Comparison of ENCODE assay signal across 15 cellular contexts in genomic region chr10:4405828-4406227, GRCh38.
DNase-seq lines count a peak whose midpoint lies in the region; ATAC-seq and TF ChIP-seq lines count a peak whose summit lies in the region.
"Had no signal": no experiment of that assay in that cellular context is flagged by ENCODE, and none has a peak within 500 bp of the region (broad histone marks: within the 10 kb centered on the region; RNA-seq: fewer than 3 reads in every experiment).

No MANE protein-coding gene starts in this region.

- H3K27me3 ChIP-seq in Panc1 (ENCODE audit: control insufficient read depth, insufficient read depth, low read length) (no peaks in the 10 kb centered on the region), uterus (no peaks in the 10 kb centered on the region)

- H3K27ac Mint-ChIP-seq in activated CD4-positive, alpha-beta T cell treated with anti-CD3 and anti-CD28 coated beads for 36 hours: no peak overlapping the region
- no peak overlapping the region for H3K27ac Mint-ChIP-seq in activated CD4-positive, alpha-beta memory T cell treated with anti-CD3 and anti-CD28 coated beads for 36 hours
- H3K27ac Mint-ChIP-seq: CD8-positive, alpha-beta T cell; H9 had no signal

- intact Hi-C loops in left ventricle myocardium superior (cut with micrococcal nuclease): no loop called here
- intact Hi-C loops in cardiac septum (cut with DNase I): no loop called here
- intact Hi-C loops in Panc1 (cut with micrococcal nuclease; ENCODE audit: unreplicated experiment): no loop called here
- intact Hi-C loops in uterus (cut with DNase I; ENCODE audit: low total_unique reads): no loop called here
- intact Hi-C loops in activated CD4-positive, alpha-beta T cell treated with anti-CD3 and anti-CD28 coated beads for 36 hours (cut with DNase I, micrococcal nuclease): no loop called here
- intact Hi-C loops in activated CD4-positive, alpha-beta memory T cell treated with anti-CD3 and anti-CD28 coated beads for 36 hours (cut with micrococcal nuclease): no loop called here

- H3K4me1 ChIP-seq in Panc1 (ENCODE audit: control insufficient read depth, insufficient read depth, low read length) (no peaks in the 10 kb centered on the region), uterus (no peaks in the 10 kb centered on the region)

- no peaks in the 10 kb centered on the region for H3K36me3 Mint-ChIP-seq in activated CD4-positive, alpha-beta T cell treated with anti-CD3 and anti-CD28 coated beads for 36 hours (ENCODE audit: low read depth)
- no peaks in the 10 kb centered on the region for H3K36me3 Mint-ChIP-seq in activated CD4-positive, alpha-beta memory T cell treated with anti-CD3 and anti-CD28 coated beads for 36 hours
- H3K36me3 Mint-ChIP-seq: CD14-positive monocyte; CD8-positive, alpha-beta T cell had no signal

- in situ Hi-C loops in Panc1 (cut with HindIII; ENCODE audit: low pct_unique_long_range_greater_than_20kb, low sequenced_read_pairs): no loop called here

- peak; percentile 75 for ATAC-seq in left ventricle myocardium superior
- no peak for ATAC-seq in Panc1
- ATAC-seq in esophagus mucosa: peak; percentile 37
- no peak for ATAC-seq in activated CD4-positive, alpha-beta T cell treated with anti-CD3 and anti-CD28 coated beads for 36 hours
- ATAC-seq: CD8-positive, alpha-beta T cell had no signal

- CTCF ChIA-PET in Panc1 (lab: Charles Lee): no interaction called here
- CTCF ChIA-PET in activated CD4-positive, alpha-beta T cell treated with anti-CD3 and anti-CD28 coated beads for 36 hours (lab: Charles Lee): interaction anchor here (0.9 kb wide), 1 partner anchor 14 kb away, joined by 3 read pairs; no protein-coding TSS in a partner anchor
- CTCF ChIA-PET in activated CD4-positive, alpha-beta memory T cell treated with anti-CD3 and anti-CD28 coated beads for 36 hours (lab: Charles Lee): no interaction called here

- no peak overlapping the region for H3K4me3 ChIP-seq in Panc1 (ENCODE audit: low read depth in 2 of 2, low read length in 2 of 2)
- H3K4me3 ChIP-seq in uterus: no peak overlapping the region

- peaks cover 16% of the 10 kb centered on the region for H3K4me1 Mint-ChIP-seq in activated CD4-positive, alpha-beta T cell treated with anti-CD3 and anti-CD28 coated beads for 36 hours
- peaks cover 19% of the 10 kb centered on the region for H3K4me1 Mint-ChIP-seq in activated CD4-positive, alpha-beta memory T cell treated with anti-CD3 and anti-CD28 coated beads for 36 hours (ENCODE audit: low read depth)
- H3K4me1 Mint-ChIP-seq: H9 had no signal

- H3K36me3 ChIP-seq in Panc1 (ENCODE audit: control insufficient read depth, insufficient read depth, low read length): no peaks in the 10 kb centered on the region; the same call in 1 of the 2 replicates
- no peaks in the 10 kb centered on the region for H3K36me3 ChIP-seq in uterus

- no TSS peak for BruUV-seq in Panc1 (replicated peaks; lab: Mats Ljungman, UMichigan)

- H3K27me3 Mint-ChIP-seq in activated CD4-positive, alpha-beta T cell treated with anti-CD3 and anti-CD28 coated beads for 36 hours: no peaks in the 10 kb centered on the region
- no peaks in the 10 kb centered on the region for H3K27me3 Mint-ChIP-seq in activated CD4-positive, alpha-beta memory T cell treated with anti-CD3 and anti-CD28 coated beads for 36 hours

- DNase-seq in left ventricle myocardium superior: no peak
- no peak for DNase-seq in cardiac septum (ENCODE audit: low spot score)
- no peak for DNase-seq in Panc1 (ENCODE audit: low read depth, low spot score)
- no peak for DNase-seq in uterus
- no peak for DNase-seq in activated CD4-positive, alpha-beta T cell treated with anti-CD3 and anti-CD28 coated beads for 36 hours
- DNase-seq in activated CD4-positive, alpha-beta memory T cell treated with anti-CD3 and anti-CD28 coated beads for 36 hours: no peak
- DNase-seq: CD8-positive, alpha-beta T cell; COR-L47; DMS153; DMS79 treated with DMSO at 0.1 percent for 48 hours; EL; GOT3; H9 had no signal

- H3K9me3 ChIP-seq in Panc1 (ENCODE audit: control insufficient read depth, insufficient read depth, low read depth, low read length) (peaks cover 7% of the 10 kb centered on the region; the same call in 1 of the 2 replicates), uterus (no peaks in the 10 kb centered on the region)

- POLR2A ChIA-PET in Panc1 (lab: Charles Lee): no interaction called here
- POLR2A ChIA-PET in activated CD4-positive, alpha-beta T cell treated with anti-CD3 and anti-CD28 coated beads for 36 hours (lab: Charles Lee): no interaction called here
- POLR2A ChIA-PET in activated CD4-positive, alpha-beta memory T cell treated with anti-CD3 and anti-CD28 coated beads for 36 hours (lab: Charles Lee): no interaction called here

- no peak overlapping the region for H3K4me3 Mint-ChIP-seq in activated CD4-positive, alpha-beta T cell treated with anti-CD3 and anti-CD28 coated beads for 36 hours
- H3K4me3 Mint-ChIP-seq in activated CD4-positive, alpha-beta memory T cell treated with anti-CD3 and anti-CD28 coated beads for 36 hours: no peak overlapping the region
- H3K4me3 Mint-ChIP-seq: CD14-positive monocyte; CD8-positive, alpha-beta T cell; H9 had no signal

- no peaks in the 10 kb centered on the region for H3K9me3 Mint-ChIP-seq in activated CD4-positive, alpha-beta T cell treated with anti-CD3 and anti-CD28 coated beads for 36 hours (ENCODE audit: low read depth)
- H3K9me3 Mint-ChIP-seq in activated CD4-positive, alpha-beta memory T cell treated with anti-CD3 and anti-CD28 coated beads for 36 hours: no peaks in the 10 kb centered on the region
- H3K9me3 Mint-ChIP-seq: CD8-positive, alpha-beta T cell; H9 had no signal

- no peak for TF ChIP-seq CTCF in Panc1 (IDR thresholded peaks at IDR 0.05)
- no peak for TF ChIP-seq CTCF in uterus (IDR thresholded peaks at IDR 0.05)

- H3K27ac ChIP-seq in Panc1 (ENCODE audit: low read length): peak overlapping the region; percentile 34; the same call in 1 of the 2 replicates
- no peak overlapping the region for H3K27ac ChIP-seq in uterus

- TF ChIP-seq POLR2A in uterus (IDR thresholded peaks at IDR 0.05): no peak

Comparison
In these comparisons a context has a peak if more than half of its experiments do, and no peak if none do; other contexts are left out.
1. ATAC-seq: peak in left ventricle myocardium superior (single experiment) and esophagus mucosa (single experiment); none in Panc1 (single experiment) and activated CD4-positive, alpha-beta T cell treated with anti-CD3 and anti-CD28 coated beads for 36 hours (single experiment).